In the genomic region with DNA sequence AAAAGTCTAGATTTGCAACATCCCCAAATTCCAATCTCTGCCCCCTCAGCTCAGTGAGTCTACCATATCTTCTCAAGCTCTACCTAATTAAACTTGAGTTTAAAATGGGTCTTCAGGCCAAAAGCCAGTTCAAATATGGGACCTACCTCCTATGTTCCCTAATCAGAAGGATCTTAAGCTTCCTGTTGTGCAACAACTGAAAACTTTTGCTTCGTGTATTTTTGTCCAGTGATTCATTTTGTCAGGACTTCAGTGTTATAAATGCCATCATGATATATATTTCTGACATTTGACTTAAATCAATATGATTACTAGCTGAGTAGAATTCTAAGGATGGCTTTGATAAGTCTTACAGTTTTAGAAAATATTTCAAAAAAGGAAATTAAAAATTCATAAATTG, we compare ENCODE assay signal across 31 cellular contexts.
DNase-seq lines count a peak whose midpoint lies in the region; TF ChIP-seq lines count a peak whose summit lies in the region.
"Had no signal": no experiment of that assay in that cellular context is flagged by ENCODE, and none has a peak within 500 bp of the region (broad histone marks: within the 10 kb centered on the region; RNA-seq: fewer than 3 reads in every experiment).

No MANE protein-coding gene starts in this region.

- no peak overlapping the region for H2AFZ ChIP-seq in fibroblast of lung (ENCODE audit: low read length)
- H2AFZ ChIP-seq: parathyroid adenoma had no signal

- H3K27ac Mint-ChIP-seq in MCF 10A (ENCODE audit: low read depth, unreplicated experiment) (no peak overlapping the region), osteocyte (ENCODE audit: unreplicated experiment) (no peak overlapping the region)
- no peak overlapping the region for H3K27ac Mint-ChIP-seq in CD8-positive, alpha-beta memory T cell
- H3K27ac Mint-ChIP-seq: activated CD8-positive, alpha-beta T cell treated with anti-CD3 and anti-CD28 coated beads for 36 hours; activated naive CD4-positive, alpha-beta T cell treated with anti-CD3 and anti-CD28 coated beads for 36 hours; activated T-helper 1 cell treated with anti-CD3 and anti-CD28 coated beads, Interleukin-12 subunit alpha, Interleukin-12 subunit beta, Interleukin-2, Interleukin-4 antibody, amounts not matched to agents 30 ng/mL and 10 ng/mL and 1 ng/mL, durations not matched to agents 14 hours and 24 hours and 36 hours; brain; CD14-positive monocyte; T-helper 17 cell had no signal

- H3K36me3 Mint-ChIP-seq in MCF 10A (ENCODE audit: insufficient read depth, unreplicated experiment) (no peaks in the 10 kb centered on the region), osteocyte (ENCODE audit: unreplicated experiment) (peaks cover 8% of the 10 kb centered on the region)
- no peaks in the 10 kb centered on the region for H3K36me3 Mint-ChIP-seq in CD8-positive, alpha-beta memory T cell
- H3K36me3 Mint-ChIP-seq: brain, CD14-positive monocyte had no signal

- H3K4me2 ChIP-seq in fibroblast of lung (ENCODE audit: extremely low read depth, insufficient read depth, low read length), result no peak overlapping the region

- TF ChIP-seq CTCF in MCF 10A (IDR thresholded peaks at IDR 0.05; ENCODE audit: unreplicated experiment), result no peak
- no peak for TF ChIP-seq CTCF in breast epithelium (IDR thresholded peaks at IDR 0.05)
- no peak for TF ChIP-seq CTCF in fibroblast of lung (conservative IDR thresholded peaks at IDR 0.05 in 1 of 2, IDR thresholded peaks at IDR 0.05 in 1 of 2; ENCODE audit: low read depth in 1 of 2, low read length in 2 of 2)
- TF ChIP-seq CTCF in osteocyte (IDR thresholded peaks at IDR 0.05), result no peak

- no peaks in the 10 kb centered on the region for H3K79me2 ChIP-seq in fibroblast of lung (ENCODE audit: control insufficient read depth, insufficient read depth, low read length)
- H3K79me2 ChIP-seq: parathyroid adenoma had no signal

- H3K27me3 ChIP-seq in breast epithelium (no peaks in the 10 kb centered on the region), fibroblast of lung (ENCODE audit: control insufficient read depth, insufficient read depth, low read length) (no peaks in the 10 kb centered on the region), HAP-1 (ENCODE audit: low read depth) (peaks cover 3% of the 10 kb centered on the region; the same call in 1 of the 2 replicates)
- no peaks in the 10 kb centered on the region for H3K27me3 ChIP-seq in CD8-positive, alpha-beta memory T cell (ENCODE audit: insufficient read depth, low read length, poor library complexity, severe bottlenecking)
- H3K27me3 ChIP-seq: adrenal gland, dorsolateral prefrontal cortex had no signal

- TF ChIP-seq POLR2A in breast epithelium (IDR thresholded peaks at IDR 0.05), result no peak

- H3K4me1 ChIP-seq in breast epithelium (no peaks in the 10 kb centered on the region), fibroblast of lung (ENCODE audit: control insufficient read depth, extremely low read depth, insufficient read depth, low read length) (peaks cover 2% of the 10 kb centered on the region), HAP-1 (no peaks in the 10 kb centered on the region)
- H3K4me1 ChIP-seq in CD8-positive, alpha-beta memory T cell (ENCODE audit: insufficient read depth, low read length), result no peaks in the 10 kb centered on the region
- H3K4me1 ChIP-seq: adrenal gland, parathyroid adenoma had no signal

- CTCF ChIA-PET in MCF 10A (lab: Yijun Ruan, JAX), result no interaction called here
- CTCF ChIA-PET in CD8-positive, alpha-beta memory T cell (lab: Charles Lee), result no interaction called here

- no peak overlapping the region for H3K9ac ChIP-seq in fibroblast of lung (ENCODE audit: insufficient read depth, low read length)
- H3K9ac ChIP-seq: parathyroid adenoma had no signal

- no peaks in the 10 kb centered on the region for H4K20me1 ChIP-seq in fibroblast of lung (ENCODE audit: control insufficient read depth, extremely low read depth, insufficient read depth, low read length)

- H3K27ac ChIP-seq in breast epithelium, result no peak overlapping the region
- no peak overlapping the region for H3K27ac ChIP-seq in fibroblast of lung (ENCODE audit: insufficient read depth, low read length)
- H3K27ac ChIP-seq in substantia nigra (ENCODE audit: low read depth, low read length, poor library complexity, severe bottlenecking), result no peak overlapping the region
- no peak overlapping the region for H3K27ac ChIP-seq in CD8-positive, alpha-beta memory T cell (ENCODE audit: low read depth, low read length)
- H3K27ac ChIP-seq: adrenal gland, dorsolateral prefrontal cortex, parathyroid adenoma, skin epidermis had no signal

- POLR2A ChIA-PET in MCF 10A (lab: Yijun Ruan, JAX), result interaction anchor here (0.7 kb wide), 1 partner anchor 36 kb away, joined by 4 read pairs; no protein-coding TSS in a partner anchor
- POLR2A ChIA-PET in CD8-positive, alpha-beta memory T cell (lab: Charles Lee), result no interaction called here

- H3K9me3 ChIP-seq in breast epithelium (no peaks in the 10 kb centered on the region), fibroblast of lung (ENCODE audit: control insufficient read depth, insufficient read depth, low read depth, low read length) (no peaks in the 10 kb centered on the region), HAP-1 (no peaks in the 10 kb centered on the region)
- no peaks in the 10 kb centered on the region for H3K9me3 ChIP-seq in CD8-positive, alpha-beta memory T cell (ENCODE audit: low read length)
- H3K9me3 ChIP-seq: adrenal gland had no signal

- no peaks in the 10 kb centered on the region for H3K36me3 ChIP-seq in breast epithelium
- H3K36me3 ChIP-seq in fibroblast of lung (ENCODE audit: control insufficient read depth, insufficient read depth, low read length), result no peaks in the 10 kb centered on the region
- H3K36me3 ChIP-seq in CD8-positive, alpha-beta memory T cell (ENCODE audit: insufficient read depth, low read length), result no peaks in the 10 kb centered on the region
- no peaks in the 10 kb centered on the region for H3K36me3 ChIP-seq in HAP-1 (replicated peaks)
- H3K36me3 ChIP-seq: adrenal gland had no signal

- H3K4me1 Mint-ChIP-seq in MCF 10A (ENCODE audit: insufficient read depth, unreplicated experiment) (peaks cover 9% of the 10 kb centered on the region), osteocyte (ENCODE audit: unreplicated experiment) (peaks cover 26% of the 10 kb centered on the region)
- no peaks in the 10 kb centered on the region for H3K4me1 Mint-ChIP-seq in CD8-positive, alpha-beta memory T cell
- H3K4me1 Mint-ChIP-seq: brain, CD14-positive monocyte, neural crest cell, T-helper 17 cell had no signal

- no TSS peak for BruUV-seq in MCF 10A (replicated peaks; lab: Mats Ljungman, UMichigan)

- peaks cover 20% of the 10 kb centered on the region for H3K9me3 Mint-ChIP-seq in MCF 10A (ENCODE audit: unreplicated experiment)
- H3K9me3 Mint-ChIP-seq in osteocyte (ENCODE audit: unreplicated experiment), result peaks cover 20% of the 10 kb centered on the region
- peaks cover 6 to 31% (median 18%) of the 10 kb centered on the region in 5 donors for H3K9me3 Mint-ChIP-seq in CD8-positive, alpha-beta memory T cell

- in situ Hi-C loops in HAP-1 (cut with MboI; ENCODE audit: low sequenced_read_pairs), result no loop called here

- no peak overlapping the region for H3K4me3 ChIP-seq in breast epithelium
- H3K4me3 ChIP-seq in fibroblast of lung (replicated peaks in 1 of 4; ENCODE audit: control extremely low read depth in 1 of 4, insufficient read depth in 1 of 4, low read depth in 3 of 4, low read length in 4 of 4), result no peak overlapping the region
- no peak overlapping the region for H3K4me3 ChIP-seq in CD8-positive, alpha-beta memory T cell (ENCODE audit: low read length)
- no peak overlapping the region for H3K4me3 ChIP-seq in HAP-1
- H3K4me3 ChIP-seq: adrenal gland, dorsolateral prefrontal cortex, skin epidermis had no signal

- no peak overlapping the region for H3K4me3 Mint-ChIP-seq in MCF 10A (ENCODE audit: unreplicated experiment)
- no peak overlapping the region for H3K4me3 Mint-ChIP-seq in osteocyte (ENCODE audit: unreplicated experiment)
- no peak overlapping the region for H3K4me3 Mint-ChIP-seq in CD8-positive, alpha-beta memory T cell
- H3K4me3 Mint-ChIP-seq: activated CD8-positive, alpha-beta T cell treated with anti-CD3 and anti-CD28 coated beads for 36 hours; activated naive CD4-positive, alpha-beta T cell treated with anti-CD3 and anti-CD28 coated beads for 36 hours; activated T-helper 1 cell treated with anti-CD3 and anti-CD28 coated beads, Interleukin-12 subunit alpha, Interleukin-12 subunit beta, Interleukin-2, Interleukin-4 antibody, amounts not matched to agents 30 ng/mL and 10 ng/mL and 1 ng/mL, durations not matched to agents 14 hours and 24 hours and 36 hours; brain; CD14-positive monocyte; neural crest cell; T-helper 17 cell had no signal

- intact Hi-C loops in MCF 10A (cut with micrococcal nuclease) (no loop called here), breast epithelium (cut with DNase I; ENCODE audit: low total_unique reads) (no loop called here)

- peak; percentile 18 for DNase-seq in MCF 10A (ENCODE audit: unreplicated experiment)
- no peak for DNase-seq in breast epithelium (ENCODE audit: low spot score in 2 of 2)
- DNase-seq in OCI-M1 (lab: John Stamatoyannopoulos, UW), result peak; percentile 25
- peak; percentile 20 to 34 for DNase-seq in fibroblast of lung (ENCODE audit: low read depth in 2 of 2)
- DNase-seq in substantia nigra (lab: John Stamatoyannopoulos, UW), result no peak
- DNase-seq in osteocyte (ENCODE audit: extremely low spot score, unreplicated experiment), result no peak
- no peak for DNase-seq in CD8-positive, alpha-beta memory T cell
- DNase-seq in HAP-1 (ENCODE audit: low spot score in 2 of 2), result no peak
- DNase-seq: 8988T; activated CD4-positive, CD25-positive, alpha-beta regulatory T cell treated with anti-CD3 and anti-CD28 coated beads, Interleukin-2, amount 50 U/mL, for 72 hours; activated CD8-positive, alpha-beta memory T cell treated with anti-CD3 and anti-CD28 coated beads, Interleukin-2, amount 50 U/mL, for 48 hours; activated CD8-positive, alpha-beta T cell treated with anti-CD3 and anti-CD28 coated beads for 36 hours; activated naive CD4-positive, alpha-beta T cell treated with anti-CD3 and anti-CD28 coated beads for 36 hours; adrenal gland; Calu3; DMS79; dorsolateral prefrontal cortex; NCI-H1092 treated with DMSO at 0.1 percent for 48 hours; NCI-H1930; NCI-H2171 treated with DMSO at 0.1 percent for 48 hours; NCI-H510A; retina; Right ventricle myocardium superior; stimulated activated naive CD4-positive, alpha-beta T cell treated with Interleukin-2 at 50 U/mL for 16 hours; T-helper 17 cell had no signal

- no peaks in the 10 kb centered on the region for H3K27me3 Mint-ChIP-seq in MCF 10A (ENCODE audit: insufficient read depth, unreplicated experiment)
- H3K27me3 Mint-ChIP-seq in osteocyte (ENCODE audit: unreplicated experiment), result no peaks in the 10 kb centered on the region
- H3K27me3 Mint-ChIP-seq in CD8-positive, alpha-beta memory T cell, result no peaks in the 10 kb centered on the region
- H3K27me3 Mint-ChIP-seq: activated CD8-positive, alpha-beta T cell treated with anti-CD3 and anti-CD28 coated beads for 36 hours; T-helper 17 cell had no signal

Comparison
In these comparisons a context has a peak if more than half of its experiments do, and no peak if none do; other contexts are left out.
1. DNase-seq: peak in MCF 10A (single experiment), OCI-M1 (single experiment) and fibroblast of lung (2 of 2); none in breast epithelium (0 of 2), substantia nigra (0 of 49), osteocyte (single experiment), CD8-positive, alpha-beta memory T cell (0 of 5) and HAP-1 (0 of 2).